Comparison of ENCODE assay signal across 15 cellular contexts in genomic region chr14:50816419-50817047, GRCh38. TPM values are rescaled to one million over a fixed set of nuclear protein-coding genes. Genes with fewer than 3 reads are reported as not detected.
A peak's percentile ranks its signal among the peaks of the same experiment; 100 is the strongest.
DNase-seq lines count a peak whose midpoint lies in the region; ATAC-seq, FAIRE-seq and TF ChIP-seq lines count a peak whose summit lies in the region.
"Had no signal": no experiment of that assay in that cellular context is flagged by ENCODE, and none has a peak within 500 bp of the region (broad histone marks: within the 10 kb centered on the region; RNA-seq: fewer than 3 reads in every experiment).

No MANE protein-coding gene starts in this region.

- DNase-seq in left ventricle myocardium inferior (no peak), cardiac septum (ENCODE audit: low spot score) (no peak), T-cell (no peak), glomerular visceral epithelial cell (ENCODE audit: extremely low spot score) (peak; percentile 63), urothelium cell line (ENCODE audit: low spot score) (peak; percentile 60), A172 (ENCODE audit: low spot score) (no peak)
- DNase-seq: activated CD4-positive, CD25-positive, alpha-beta regulatory T cell treated with anti-CD3 and anti-CD28 coated beads, Interleukin-2, amount 50 U/mL, for 72 hours; left colon; NCI-H1105; NCI-H748 treated with DMSO at 0.1 percent for 48 hours had no signal

- H3K36me3 ChIP-seq in left ventricle myocardium inferior: no peaks in the 10 kb centered on the region
- H3K36me3 ChIP-seq: ovary, SJCRH30 had no signal

- H3K4me1 ChIP-seq in left ventricle myocardium inferior: peaks cover 24% of the 10 kb centered on the region

- H3K27ac Mint-ChIP-seq in T-cell: peak overlapping the region; percentile 53 to 91

- no peak for TF ChIP-seq CTCF in left ventricle myocardium inferior (IDR thresholded peaks at IDR 0.05; ENCODE audit: borderline replicate concordance)

- peak overlapping the region; percentile 37 for H3K27ac ChIP-seq in left ventricle myocardium inferior (replicated peaks)
- H3K27ac ChIP-seq: foreskin keratinocyte, ovary, SJCRH30 had no signal

- ATAC-seq in T-cell (replicated peaks in 1 of 4) (no peak), HG02852 (IDR thresholded peaks at IDR 0.05; ENCODE audit: unreplicated experiment) (no peak), HG03039 (IDR thresholded peaks at IDR 0.05; ENCODE audit: unreplicated experiment) (no peak)
- ATAC-seq: foreskin keratinocyte, left colon had no signal

- CTCF ChIA-PET in T-cell (lab: Charles Lee): interaction anchor here (0.6 to 0.7 kb wide), 2 partner anchors 11 to 13 kb away, joined by 3 read pairs; no protein-coding TSS in a partner anchor

- H3K4me3 Mint-ChIP-seq in T-cell: no peak overlapping the region

- intact Hi-C loops in left ventricle myocardium inferior (cut with micrococcal nuclease) (no loop called here), cardiac septum (cut with DNase I) (no loop called here)

- no peak for FAIRE-seq in urothelium cell line (lab: Jason Lieb, UNC)

- H3K27me3 ChIP-seq in left ventricle myocardium inferior (ENCODE audit: low read depth): no peaks in the 10 kb centered on the region
- H3K27me3 ChIP-seq: foreskin keratinocyte, ovary, SJCRH30 had no signal

- H3K4me3 ChIP-seq in left ventricle myocardium inferior: no peak overlapping the region
- H3K4me3 ChIP-seq: ovary, SJCRH30 had no signal

- peaks cover 7% of the 10 kb centered on the region for H3K9me3 ChIP-seq in left ventricle myocardium inferior (replicated peaks)
- H3K9me3 ChIP-seq: ovary had no signal

- POLR2A ChIA-PET in T-cell (lab: Charles Lee): interaction anchor here (0.6 to 0.7 kb wide), 2 partner anchors 26 to 481 kb away, joined by 3 to 4 read pairs; no protein-coding TSS in a partner anchor

- peaks cover 38% of the 10 kb centered on the region for H3K36me3 Mint-ChIP-seq in T-cell

- H3K9me3 Mint-ChIP-seq in T-cell: peaks cover 0 to 5% (median 0%) of the 10 kb centered on the region in 3 donors

- no peaks in the 10 kb centered on the region for H3K27me3 Mint-ChIP-seq in T-cell

- peaks cover 77 to 81% (median 80%) of the 10 kb centered on the region in 3 donors for H3K4me1 Mint-ChIP-seq in T-cell

RNA-seq across cellular contexts. Expression of gene NIN, which starts 14.4 kb away (rescaled TPM):
- total RNA-seq in left ventricle myocardium inferior (27.4 TPM), cardiac septum (59.2 TPM), T-cell (100 to 1,000 TPM in 3 of 5 donors, 10 to 100 TPM in 2; 92.8 to 141 (median 106) TPM)
- 17.7 and 19.2 TPM in 2 replicates for total RNA-seq in A172 (2014; rRNA removed; shearing (Covaris generic))

RNA-seq across cellular contexts. Expression of gene ABHD12B, which starts 55.3 kb away (rescaled TPM):
- total RNA-seq in left ventricle myocardium inferior: not detected
- total RNA-seq in cardiac septum: not detected
- not detected for total RNA-seq in T-cell
- not detected in 2 replicates for total RNA-seq in A172 (2014; rRNA removed; shearing (Covaris generic))
- total RNA-seq: foreskin keratinocyte, SJCRH30 had no signal

Comparison
In these comparisons a context has a peak if more than half of its experiments do, and no peak if none do; other contexts are left out.
1. DNase-seq: peak in glomerular visceral epithelial cell (single experiment) and urothelium cell line (single experiment); none in left ventricle myocardium inferior (single experiment), cardiac septum (single experiment), T-cell (0 of 34) and A172 (single experiment).